14 cellular contexts compared by ENCODE assay signal in genomic region chr11:9755561-9755960, GRCh38.
DNase-seq lines count a peak whose midpoint lies in the region; ATAC-seq and TF ChIP-seq lines count a peak whose summit lies in the region.
"Had no signal": no experiment of that assay in that cellular context is flagged by ENCODE, and none has a peak within 500 bp of the region (broad histone marks: within the 10 kb centered on the region; RNA-seq: fewer than 3 reads in every experiment).

No MANE protein-coding gene starts in this region.

- H3K27me3 ChIP-seq in ascending aorta: no peaks in the 10 kb centered on the region
- H3K27me3 ChIP-seq: colonic mucosa had no signal

- H3K9me3 ChIP-seq in ascending aorta: no peaks in the 10 kb centered on the region
- H3K9me3 ChIP-seq: colonic mucosa, neutrophil had no signal

- H3K27ac ChIP-seq in ascending aorta: peak overlapping the region; percentile 7 to 38
- H3K27ac ChIP-seq: C4-2B, colonic mucosa, neutrophil had no signal

- no peaks in the 10 kb centered on the region for H3K9me3 Mint-ChIP-seq in stimulated activated naive CD8-positive, alpha-beta T cell treated with anti-CD3 and anti-CD28 coated beads, Interleukin-15, amount 100 ng/mL, for 72 hours
- H3K9me3 Mint-ChIP-seq: activated T-cell treated with anti-CD3 and anti-CD28 coated beads, Interleukin-2, amount 50 U/mL, for 72 hours had no signal

- ATAC-seq in stimulated activated naive CD8-positive, alpha-beta T cell treated with anti-CD3 and anti-CD28 coated beads, Interleukin-15, amount 100 ng/mL, for 72 hours: no peak
- ATAC-seq in stimulated activated naive CD8-positive, alpha-beta T cell treated with anti-CD3 and anti-CD28 coated beads, Interleukin-15, Interleukin-2, amounts not matched to agents 100 U/mL and 50 U/mL, for 24 hours: no peak
- ATAC-seq in GM19395 (IDR thresholded peaks at IDR 0.05; ENCODE audit: unreplicated experiment) (no peak), HG02973 (IDR thresholded peaks at IDR 0.05; ENCODE audit: unreplicated experiment) (no peak)
- ATAC-seq: activated T-cell treated with anti-CD3 and anti-CD28 coated beads, Interleukin-2, amount 50 U/mL, for 72 hours had no signal

- no peak for DNase-seq in stimulated activated naive CD8-positive, alpha-beta T cell treated with anti-CD3 and anti-CD28 coated beads, Interleukin-15, amount 100 ng/mL, for 72 hours
- DNase-seq in stimulated activated naive CD8-positive, alpha-beta T cell treated with anti-CD3 and anti-CD28 coated beads, Interleukin-15, Interleukin-2, amounts not matched to agents 100 U/mL and 50 U/mL, for 24 hours: no peak
- DNase-seq in ascending aorta (ENCODE audit: low spot score in 2 of 2): no peak
- peak; percentile 94 for DNase-seq in iris pigment epithelial cell (ENCODE audit: low read depth)
- DNase-seq in head of caudate nucleus: no peak
- DNase-seq in kidney glomerular epithelial cell (lab: John Stamatoyannopoulos, UW): no peak
- DNase-seq: activated T-cell treated with anti-CD3 and anti-CD28 coated beads, Interleukin-2, amount 50 U/mL, for 72 hours; colonic mucosa; NCI-H82; T1000 had no signal

- peak overlapping the region; percentile 19 to 31 for H3K27ac Mint-ChIP-seq in stimulated activated naive CD8-positive, alpha-beta T cell treated with anti-CD3 and anti-CD28 coated beads, Interleukin-15, amount 100 ng/mL, for 72 hours
- H3K27ac Mint-ChIP-seq: activated T-cell treated with anti-CD3 and anti-CD28 coated beads, Interleukin-2, amount 50 U/mL, for 72 hours had no signal

- peaks cover 59% of the 10 kb centered on the region for H3K4me1 Mint-ChIP-seq in stimulated activated naive CD8-positive, alpha-beta T cell treated with anti-CD3 and anti-CD28 coated beads, Interleukin-15, amount 100 ng/mL, for 72 hours

- H3K4me1 ChIP-seq in ascending aorta: peaks cover 13 to 20% of the 10 kb centered on the region in 2 donors

- peaks cover 15% of the 10 kb centered on the region in 2 donors for H3K36me3 ChIP-seq in ascending aorta
- H3K36me3 ChIP-seq: colonic mucosa had no signal

- no peak for TF ChIP-seq CTCF in ascending aorta (IDR thresholded peaks at IDR 0.05)

- H3K4me3 ChIP-seq in ascending aorta: no peak overlapping the region
- H3K4me3 ChIP-seq: colonic mucosa had no signal

- no peak overlapping the region for H3K4me3 Mint-ChIP-seq in stimulated activated naive CD8-positive, alpha-beta T cell treated with anti-CD3 and anti-CD28 coated beads, Interleukin-15, amount 100 ng/mL, for 72 hours
- H3K4me3 Mint-ChIP-seq: activated T-cell treated with anti-CD3 and anti-CD28 coated beads, Interleukin-2, amount 50 U/mL, for 72 hours had no signal

- intact Hi-C loops in ascending aorta (cut with DNase I): loop anchor here (5.0 kb wide), 2 partner anchors 183 to 612 kb away; partner anchors contain the start of gene WEE1
- intact Hi-C loops in head of caudate nucleus (cut with DNase I): loop anchor here (5.0 kb wide), 3 partner anchors 143 to 552 kb away; partner anchors contain the start of gene ADM

- H3K27me3 Mint-ChIP-seq in stimulated activated naive CD8-positive, alpha-beta T cell treated with anti-CD3 and anti-CD28 coated beads, Interleukin-15, amount 100 ng/mL, for 72 hours: no peaks in the 10 kb centered on the region
